Comparison of ENCODE assay signal across 23 cellular contexts in genomic region chr10:33804534-33804933, GRCh38.
"Had no signal": no experiment of that assay in that cellular context is flagged by ENCODE, and none has a peak within 500 bp of the region (broad histone marks: within the 10 kb centered on the region; RNA-seq: fewer than 3 reads in every experiment).

No MANE protein-coding gene starts in this region.

- H3K9me3 ChIP-seq: gastroesophageal sphincter, heart left ventricle, pancreas, sigmoid colon, spleen, suprapubic skin, transverse colon, upper lobe of right lung had no signal

- DNase-seq: cortex of kidney; dorsolateral prefrontal cortex; effector CD4-positive, alpha-beta T cell; foreskin keratinocyte; heart left ventricle; kidney glomerular epithelial cell; left colon; mesenchymal stem cell; midbrain; naive thymus-derived CD8-positive, alpha-beta T cell; occipital lobe; pancreas; right cardiac atrium; sigmoid colon; spleen; stimulated activated naive CD4-positive, alpha-beta T cell; stimulated activated naive CD8-positive, alpha-beta T cell treated with anti-CD3 and anti-CD28 coated beads, Interleukin-15, amount 100 ng/mL, for 72 hours; transverse colon; upper lobe of right lung had no signal

- H3K27me3 ChIP-seq: dorsolateral prefrontal cortex, foreskin keratinocyte, gastroesophageal sphincter, heart left ventricle, hepatocyte, pancreas, sigmoid colon, spleen, suprapubic skin, transverse colon, upper lobe of right lung had no signal

- H3K4me3 ChIP-seq: dorsolateral prefrontal cortex, gastroesophageal sphincter, heart left ventricle, hepatocyte, pancreas, sigmoid colon, spleen, suprapubic skin, transverse colon, upper lobe of right lung had no signal

- H3K27ac ChIP-seq: dorsolateral prefrontal cortex, epithelial cell of prostate, foreskin keratinocyte, gastroesophageal sphincter, heart left ventricle, hepatocyte, pancreas, sigmoid colon, spleen, suprapubic skin, transverse colon, upper lobe of right lung had no signal

- H3K4me1 ChIP-seq: gastroesophageal sphincter, suprapubic skin, transverse colon, upper lobe of right lung had no signal

- H3K36me3 ChIP-seq: gastroesophageal sphincter, heart left ventricle, pancreas, sigmoid colon, spleen, suprapubic skin, transverse colon, upper lobe of right lung had no signal
